21 cellular contexts compared by ENCODE assay signal in genomic region chr5:45110399-45110798, GRCh38.
"Had no signal": no experiment of that assay in that cellular context is flagged by ENCODE, and none has a peak within 500 bp of the region (broad histone marks: within the 10 kb centered on the region; RNA-seq: fewer than 3 reads in every experiment).

No MANE protein-coding gene starts in this region.

- H3K4me1 ChIP-seq: body of pancreas, esophagus muscularis mucosa, gastrocnemius medialis, left lung, right lobe of liver, tibial nerve had no signal

- ATAC-seq: activated T-cell treated with anti-CD3 and anti-CD28 coated beads, Interleukin-2, amount 50 U/mL, for 72 hours; body of pancreas; gastrocnemius medialis; left lung; right lobe of liver; stimulated activated effector memory CD8-positive, alpha-beta T cell treated with anti-CD3 and anti-CD28 coated beads, Interleukin-12 subunit alpha, Interleukin-12 subunit beta, amount 100 ng/mL, for 72 hours; stimulated activated naive CD8-positive, alpha-beta T cell treated with anti-CD3 and anti-CD28 coated beads, Interleukin-15, amount 100 ng/mL, for 72 hours had no signal

- H3K9me3 ChIP-seq: body of pancreas, esophagus muscularis mucosa, gastrocnemius medialis, left lung, right lobe of liver, tibial nerve had no signal

- H3K27ac ChIP-seq: body of pancreas, esophagus muscularis mucosa, gastrocnemius medialis, left lung, right lobe of liver, skin epidermis, tibial nerve had no signal

- H3K36me3 ChIP-seq: esophagus muscularis mucosa, gastrocnemius medialis, left lung, right lobe of liver, tibial nerve had no signal

- H3K4me3 ChIP-seq: body of pancreas, esophagus muscularis mucosa, gastrocnemius medialis, left lung, lung, right lobe of liver, skin epidermis, tibial nerve had no signal

- DNase-seq: activated CD4-positive, alpha-beta memory T cell treated with anti-CD3 and anti-CD28 coated beads, Interleukin-2, amount 10 ng/mL, durations not matched to agents 7 days and 5 days; activated CD4-positive, alpha-beta T cell treated with anti-CD3 and anti-CD28 coated beads, Interleukin-2, amount 10 ng/mL, durations not matched to agents 24 days and 14 days; activated effector memory CD4-positive, alpha-beta T cell treated with Interleukin-2 at 50 U/mL for 16 hours; activated naive CD4-positive, alpha-beta T cell treated with anti-CD3 and anti-CD28 coated beads, Interleukin-2, amount 10 ng/mL, durations not matched to agents 7 days and 5 days; activated T-cell treated with anti-CD3 and anti-CD28 coated beads, Interleukin-2, amount 50 U/mL, for 72 hours; body of pancreas; central memory CD4-positive, alpha-beta T cell; effector memory CD4-positive, alpha-beta T cell; gastrocnemius medialis; hippocampal formation; left lung; occipital lobe; posterior cingulate gyrus; right lobe of liver; stimulated activated CD4-positive, alpha-beta T cell treated with anti-CD3 and anti-CD28 coated beads, Interleukin-1b, Interleukin-23, amount 100 ng/mL, for 48 hours; stimulated activated naive CD8-positive, alpha-beta T cell treated with anti-CD3 and anti-CD28 coated beads, Interleukin-15, amount 100 ng/mL, for 72 hours had no signal

- H3K27me3 ChIP-seq: body of pancreas, esophagus muscularis mucosa, gastrocnemius medialis, left lung, right lobe of liver, tibial nerve had no signal
